17 cellular contexts compared by ENCODE assay signal in genomic region chr13:52022355-52022754, GRCh38.
"Had no signal": no experiment of that assay in that cellular context is flagged by ENCODE, and none has a peak within 500 bp of the region (broad histone marks: within the 10 kb centered on the region; RNA-seq: fewer than 3 reads in every experiment).

No MANE protein-coding gene starts in this region.

- DNase-seq: hypothalamus; islet precursor cell; left ventricle myocardium inferior; mesendoderm; naive B cell; ovary; right lobe of liver; stimulated activated CD4-positive, alpha-beta T cell treated with anti-CD3 and anti-CD28 coated beads, Interleukin-1b, Interleukin-23, amount 100 ng/mL, for 48 hours; stimulated activated CD4-positive, alpha-beta T cell treated with anti-CD3 and anti-CD28 coated beads, Interleukin-4, amount 100 ng/mL, for 1 hour; stimulated activated naive B cell treated with anti-CD40 and anti-IgM and Interleukin-4, amounts not matched to agents 10 μg/mL and 1 μg/mL and 100 μg/mL, for 72 hours; stimulated activated naive CD8-positive, alpha-beta T cell treated with anti-CD3 and anti-CD28 coated beads, Interleukin-15, Interleukin-2, amounts not matched to agents 100 U/mL and 50 U/mL, for 24 hours; stomach; testis; thyroid gland; transverse colon; upper lobe of left lung had no signal

- ATAC-seq: natural killer cell treated with Interleukin-12 subunit alpha and Interleukin-12 subunit beta and Interleukin-15 and Interleukin-18, amount 100 ng/mL, for 72 hours; right lobe of liver; stimulated activated naive B cell treated with anti-CD40 and anti-IgM and Interleukin-4, amounts not matched to agents 10 μg/mL and 1 μg/mL and 100 μg/mL, for 72 hours; stimulated activated naive CD8-positive, alpha-beta T cell treated with anti-CD3 and anti-CD28 coated beads, Interleukin-15, Interleukin-2, amounts not matched to agents 100 U/mL and 50 U/mL, for 24 hours had no signal
